Comparison of ENCODE assay signal across 8 cellular contexts in genomic region chr2:31234690-31235503, GRCh38. TPM values are rescaled to one million over a fixed set of nuclear protein-coding genes. Genes with fewer than 3 reads are reported as not detected.
A peak's percentile ranks its signal among the peaks of the same experiment; 100 is the strongest.
DNase-seq lines count a peak whose midpoint lies in the region; ATAC-seq and TF ChIP-seq lines count a peak whose summit lies in the region.

No MANE protein-coding gene starts in this region.

- H3K4me3 ChIP-seq in GM06990 (replicated peaks; ENCODE audit: low read depth, low read length) (peak overlapping the region; percentile 61), heart right ventricle (peak overlapping the region; percentile 48 to 91 (median 70)), gastrocnemius medialis (peak overlapping the region; percentile 56 to 68 (median 64))

- no peaks in the 10 kb centered on the region for H3K36me3 Mint-ChIP-seq in WTC11

- H3K27me3 ChIP-seq in GM06990 (replicated peaks; ENCODE audit: control insufficient read depth, insufficient read depth, low read length) (no peaks in the 10 kb centered on the region), heart right ventricle (no peaks in the 10 kb centered on the region), gastrocnemius medialis (no peaks in the 10 kb centered on the region)

- peaks cover 24% of the 10 kb centered on the region for H3K4me1 Mint-ChIP-seq in WTC11

- H3K4me1 ChIP-seq in heart right ventricle (peaks cover 14 to 76% (median 56%) of the 10 kb centered on the region in 9 donors), gastrocnemius medialis (peaks cover 22 to 31% of the 10 kb centered on the region in 2 donors)

- POLR2A ChIA-PET in WTC11 (lab: Charles Lee): no interaction called here

- in situ Hi-C loops in gastrocnemius medialis (cut with MboI; ENCODE audit: low sequenced_read_pairs in 4 of 4): loop anchor here (10.0 kb wide), 1 partner anchor 100 kb away; no protein-coding TSS in a partner anchor

- no peaks in the 10 kb centered on the region for H3K9me3 ChIP-seq in heart right ventricle
- no peaks in the 10 kb centered on the region for H3K9me3 ChIP-seq in gastrocnemius medialis

- H3K9me3 Mint-ChIP-seq in WTC11: no peaks in the 10 kb centered on the region

- DNase-seq in GM06990 (ENCODE audit: extremely low read depth, insufficient read length) (no peak), WTC11 (ENCODE audit: low spot score) (no peak), heart right ventricle (no peak), gastrocnemius medialis (no peak), NCI-H1092 (lab: John Stamatoyannopoulos, UW) (no peak)
- no peak for DNase-seq in stimulated activated CD4-positive, alpha-beta T cell treated with anti-CD3 and anti-CD28 coated beads, Interleukin-4, amount 100 ng/mL, for 4 hours

- TF ChIP-seq POLR2A in gastrocnemius medialis (IDR thresholded peaks at IDR 0.05): no peak

- peak overlapping the region; percentile 74 for H3K4me3 Mint-ChIP-seq in WTC11

- H3K27me3 Mint-ChIP-seq in WTC11 (ENCODE audit: low read depth): peaks cover 11% of the 10 kb centered on the region

- H3K27ac ChIP-seq in heart right ventricle: peak overlapping the region in 9 of 10 donors; percentile 48 to 96 (median 74)
- peak overlapping the region in 3 of 4 donors; percentile 9 to 41 (median 18) for H3K27ac ChIP-seq in gastrocnemius medialis

- ATAC-seq in WTC11 (no peak), heart right ventricle (no peak), gastrocnemius medialis (no peak), HG02642 (IDR thresholded peaks at IDR 0.05; ENCODE audit: poor library complexity, unreplicated experiment) (no peak), HG03565 (IDR thresholded peaks at IDR 0.05; ENCODE audit: unreplicated experiment) (no peak)

- CTCF ChIA-PET in WTC11 (lab: Charles Lee): interaction anchor here (0.9 to 2.5 kb wide), 4 partner anchors 19 to 96 kb away, joined by 4 to 46 read pairs (median 9); no protein-coding TSS in a partner anchor

- 38 to 55% methylated on average over 17 of the region's 17 CpGs for WGBS in heart right ventricle, 2 donors

- intact Hi-C loops in heart right ventricle (cut with DNase I) (loop anchor here in 7 of 10 donors (5.0 to 10.0 kb wide), 6 partner anchors 37 to 1090 kb away; partner anchors contain the start of gene YPEL5 (in 1 of the 7)), gastrocnemius medialis (cut with DNase I; ENCODE audit: low total_unique reads) (no loop called here)

- no peak overlapping the region for H3K27ac Mint-ChIP-seq in WTC11

- TF ChIP-seq CTCF in GM06990 (IDR thresholded peaks at IDR 0.05; ENCODE audit: insufficient read depth, low read length, poor library complexity, severe bottlenecking) (no peak), WTC11 (IDR thresholded peaks at IDR 0.05) (no peak), heart right ventricle (IDR thresholded peaks at IDR 0.05) (no peak), gastrocnemius medialis (IDR thresholded peaks at IDR 0.05 in 4 of 5, conservative IDR thresholded peaks at IDR 0.05 in 1 of 5) (no peak)

- H3K36me3 ChIP-seq in GM06990 (ENCODE audit: control insufficient read depth, insufficient read depth, low read length) (no peaks in the 10 kb centered on the region), heart right ventricle (no peaks in the 10 kb centered on the region), gastrocnemius medialis (no peaks in the 10 kb centered on the region)

TF ChIP-seq in WTC11, 78 proteins besides CTCF, POLR2A, EP300 and RAD21 (continues in another document):
- TF ChIP-seq ZNF423 (CRISPR knock-in tag; IDR thresholded peaks at IDR 0.05) (no peak), MXD4 (CRISPR knock-in tag; IDR thresholded peaks at IDR 0.05; ENCODE audit: borderline replicate concordance) (no peak), KAT7 (CRISPR knock-in tag; IDR thresholded peaks at IDR 0.05; ENCODE audit: borderline replicate concordance) (no peak), ZNF138 (CRISPR knock-in tag; conservative IDR thresholded peaks at IDR 0.05) (no peak), NFATC4 (CRISPR knock-in tag; IDR thresholded peaks at IDR 0.05) (no peak), ZNF232 (CRISPR knock-in tag; IDR thresholded peaks at IDR 0.05) (no peak), STAT6 (CRISPR knock-in tag; conservative IDR thresholded peaks at IDR 0.05; ENCODE audit: low read depth) (no peak), GRHL2 (CRISPR knock-in tag; IDR thresholded peaks at IDR 0.05; ENCODE audit: insufficient replicate concordance, severe bottlenecking) (no peak), FOXK1 (CRISPR knock-in tag; IDR thresholded peaks at IDR 0.05) (no peak), ZNF532 (CRISPR knock-in tag; IDR thresholded peaks at IDR 0.05; ENCODE audit: borderline replicate concordance) (no peak)
- TF ChIP-seq, protein P1, sequence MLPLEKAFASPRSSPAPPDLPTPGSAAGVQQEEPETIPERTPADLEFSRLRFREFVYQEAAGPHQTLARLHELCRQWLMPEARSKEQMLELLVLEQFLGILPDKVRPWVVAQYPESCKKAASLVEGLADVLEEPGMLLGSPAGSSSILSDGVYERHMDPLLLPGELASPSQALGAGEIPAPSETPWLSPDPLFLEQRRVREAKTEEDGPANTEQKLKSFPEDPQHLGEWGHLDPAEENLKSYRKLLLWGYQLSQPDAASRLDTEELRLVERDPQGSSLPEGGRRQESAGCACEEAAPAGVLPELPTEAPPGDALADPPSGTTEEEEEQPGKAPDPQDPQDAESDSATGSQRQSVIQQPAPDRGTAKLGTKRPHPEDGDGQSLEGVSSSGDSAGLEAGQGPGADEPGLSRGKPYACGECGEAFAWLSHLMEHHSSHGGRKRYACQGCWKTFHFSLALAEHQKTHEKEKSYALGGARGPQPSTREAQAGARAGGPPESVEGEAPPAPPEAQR (CRISPR knock-in tag; IDR thresholded peaks at IDR 0.05): no peak

RNA-seq across cellular contexts. Expression of gene EHD3, which starts 0.9 kb away (rescaled TPM):
- total RNA-seq in WTC11 (2021): 9.8 to 10.2 TPM (median 10.0 TPM) in 3 replicates
- total RNA-seq in heart right ventricle: 10 to 100 TPM; 12.5 to 40.9 (median 26.5) TPM
- polyA plus RNA-seq in heart right ventricle: 1 to 10 TPM; 5.3 to 7.9 TPM
- total RNA-seq in gastrocnemius medialis: 1 to 10 TPM; 1.5 to 3.1 (median 2.1) TPM

RNA-seq across cellular contexts. Expression of gene CAPN14, which starts 17.6 kb away (rescaled TPM):
- 0.11 to 0.37 TPM (median 0.11 TPM) in 3 replicates for total RNA-seq in WTC11 (2021)
- total RNA-seq in heart right ventricle: under 1 TPM in 9 of 10 donors, not detected in 1; 0.08 to 0.46 (median 0.25) TPM
- polyA plus RNA-seq in heart right ventricle: under 1 TPM; 0.09 to 0.37 TPM
- total RNA-seq in gastrocnemius medialis: not detected
